13 cellular contexts compared by ENCODE assay signal in genomic region chr10:112461029-112461887, GRCh38. TPM values are rescaled to one million over a fixed set of nuclear protein-coding genes. Genes with fewer than 3 reads are reported as not detected.
DNase-seq lines count a peak whose midpoint lies in the region; TF ChIP-seq lines count a peak whose summit lies in the region.
"Had no signal": no experiment of that assay in that cellular context is flagged by ENCODE, and none has a peak within 500 bp of the region (broad histone marks: within the 10 kb centered on the region; RNA-seq: fewer than 3 reads in every experiment).

No MANE protein-coding gene starts in this region.

- no peak overlapping the region for H3K27ac ChIP-seq in RWPE1
- H3K27ac ChIP-seq: adrenal gland; BLaER1 treated with 17β-estradiol and CSF1 and Interleukin-3, amounts not matched to agents 10 nM and 100 nM; SK-N-MC had no signal

- peak; percentile 56 for DNase-seq in activated CD8-positive, alpha-beta memory T cell treated with anti-CD3 and anti-CD28 coated beads, Interleukin-2, amount 50 U/mL, for 48 hours
- DNase-seq in activated CD8-positive, alpha-beta memory T cell treated with anti-CD3 and anti-CD28 coated beads for 24 hours: no peak
- DNase-seq in RWPE1 (ENCODE audit: low spot score) (peak; percentile 26), dermis blood vessel endothelial cell (peak; percentile 25), glomerular visceral epithelial cell (ENCODE audit: extremely low spot score) (no peak), COLO829 (ENCODE audit: low spot score) (no peak), amygdala (lab: John Stamatoyannopoulos, UW) (no peak)
- DNase-seq in stimulated activated CD4-positive, alpha-beta T cell treated with anti-CD3 and anti-CD28 coated beads, TNF-alpha, amount 100 ng/mL, for 24 hours (ENCODE audit: low read depth in 3 of 3): peak in 2 of 3 experiments; percentile 17 to 18
- DNase-seq: adrenal gland, NCI-H1105, posterior cingulate gyrus had no signal

- POLR2A ChIA-PET in RWPE1 (lab: Yijun Ruan, JAX; ENCODE audit: low non-redundant PET): no interaction called here

- no peak for TF ChIP-seq CTCF in RWPE1 (conservative IDR thresholded peaks at IDR 0.05; ENCODE audit: low read depth)

- CTCF ChIA-PET in RWPE1 (lab: Yijun Ruan, JAX): interaction anchor here (2.0 kb wide), 1 partner anchor 11 kb away, joined by 8 read pairs; no protein-coding TSS in a partner anchor

RNA-seq across cellular contexts. Expression of gene VTI1A, which starts 14.2 kb away (rescaled TPM):
- 28.0 and 41.9 TPM in 2 replicates for total RNA-seq in dermis blood vessel endothelial cell

RNA-seq across cellular contexts. Expression of gene ZDHHC6, which starts 14.5 kb away (rescaled TPM):
- 28.4 and 36.6 TPM in 2 replicates for total RNA-seq in dermis blood vessel endothelial cell

Comparison
In these comparisons a context has a peak if more than half of its experiments do, and no peak if none do; other contexts are left out.
1. DNase-seq: peak in activated CD8-positive, alpha-beta memory T cell treated with anti-CD3 and anti-CD28 coated beads, Interleukin-2, amount 50 U/mL, for 48 hours (single experiment), RWPE1 (single experiment), dermis blood vessel endothelial cell (single experiment) and stimulated activated CD4-positive, alpha-beta T cell treated with anti-CD3 and anti-CD28 coated beads, TNF-alpha, amount 100 ng/mL, for 24 hours (2 of 3); none in activated CD8-positive, alpha-beta memory T cell treated with anti-CD3 and anti-CD28 coated beads for 24 hours (single experiment), glomerular visceral epithelial cell (single experiment), COLO829 (single experiment) and amygdala (0 of 56).